ENCODE assay signal across 8 cellular contexts in genomic region chr21:34889287-34889536, GRCh38.
A peak's percentile ranks its signal among the peaks of the same experiment; 100 is the strongest.
DNase-seq lines count a peak whose midpoint lies in the region; ATAC-seq and TF ChIP-seq lines count a peak whose summit lies in the region.

No MANE protein-coding gene starts in this region.

- H3K4me1 Mint-ChIP-seq in activated naive CD4-positive, alpha-beta T cell treated with anti-CD3 and anti-CD28 coated beads, Interleukin-2, amount 10 ng/mL, durations not matched to agents 7 days and 5 days: peaks cover 55% of the 10 kb centered on the region

- DNase-seq in OCI-M1 (lab: John Stamatoyannopoulos, UW) (peak; percentile 89), left ventricle myocardium inferior (peak; percentile 46), sciatic nerve (ENCODE audit: low spot score) (peak; percentile 76), GM13977 (ENCODE audit: low spot score) (no peak), nucleus accumbens (lab: John Stamatoyannopoulos, UW) (no peak)
- DNase-seq in activated naive CD4-positive, alpha-beta T cell treated with anti-CD3 and anti-CD28 coated beads, Interleukin-2, amount 10 ng/mL, durations not matched to agents 7 days and 5 days: no peak

- H3K4me1 ChIP-seq in left ventricle myocardium inferior: peaks cover 57% of the 10 kb centered on the region

- peak overlapping the region; percentile 95 for H3K27ac Mint-ChIP-seq in activated naive CD4-positive, alpha-beta T cell treated with anti-CD3 and anti-CD28 coated beads, Interleukin-2, amount 10 ng/mL, durations not matched to agents 7 days and 5 days

- H3K36me3 Mint-ChIP-seq in activated naive CD4-positive, alpha-beta T cell treated with anti-CD3 and anti-CD28 coated beads, Interleukin-2, amount 10 ng/mL, durations not matched to agents 7 days and 5 days: peaks cover 5% of the 10 kb centered on the region

- H3K27me3 ChIP-seq in left ventricle myocardium inferior (ENCODE audit: low read depth): peaks cover 92% of the 10 kb centered on the region

- peak overlapping the region; percentile 87 for H3K27ac ChIP-seq in left ventricle myocardium inferior (replicated peaks)

- ATAC-seq in HG02973 (IDR thresholded peaks at IDR 0.05; ENCODE audit: unreplicated experiment): peak; percentile 14
- ATAC-seq in sciatic nerve: no peak

- H3K9me3 ChIP-seq in left ventricle myocardium inferior (replicated peaks): no peaks in the 10 kb centered on the region

- in situ Hi-C loops in GM13977 (cut with MboI; ENCODE audit: low pct_unique_long_range_greater_than_20kb, low sequenced_read_pairs, unreplicated experiment): loop anchor here (25.0 kb wide), 2 partner anchors 202 to 323 kb away; no protein-coding TSS in a partner anchor

- no peaks in the 10 kb centered on the region for H3K36me3 ChIP-seq in left ventricle myocardium inferior

- H3K4me3 ChIP-seq in GM08714 (ENCODE audit: low read length) (peak overlapping the region; percentile 77; the same call in 1 of the 2 replicates), left ventricle myocardium inferior (peak overlapping the region; percentile 75)

- CTCF ChIA-PET in activated naive CD4-positive, alpha-beta T cell treated with anti-CD3 and anti-CD28 coated beads, Interleukin-2, amount 10 ng/mL, durations not matched to agents 7 days and 5 days (lab: Charles Lee): interaction anchor here (0.8 to 2.7 kb wide), 18 partner anchors 12 to 950 kb away, joined by 3 to 27 read pairs (median 6); partner anchors contain the start of gene RUNX1

- peak overlapping the region; percentile 85 for H3K4me3 Mint-ChIP-seq in activated naive CD4-positive, alpha-beta T cell treated with anti-CD3 and anti-CD28 coated beads, Interleukin-2, amount 10 ng/mL, durations not matched to agents 7 days and 5 days

- peaks cover 13% of the 10 kb centered on the region for H3K27me3 Mint-ChIP-seq in activated naive CD4-positive, alpha-beta T cell treated with anti-CD3 and anti-CD28 coated beads, Interleukin-2, amount 10 ng/mL, durations not matched to agents 7 days and 5 days

- intact Hi-C loops in left ventricle myocardium inferior (cut with micrococcal nuclease) (no loop called here), sciatic nerve (cut with DNase I) (no loop called here)

- TF ChIP-seq CTCF in left ventricle myocardium inferior (IDR thresholded peaks at IDR 0.05; ENCODE audit: borderline replicate concordance) (no peak), GM13977 (IDR thresholded peaks at IDR 0.05; ENCODE audit: extremely low read depth, insufficient read depth, missing control alignments) (no peak)

- no peaks in the 10 kb centered on the region for H3K9me3 Mint-ChIP-seq in activated naive CD4-positive, alpha-beta T cell treated with anti-CD3 and anti-CD28 coated beads, Interleukin-2, amount 10 ng/mL, durations not matched to agents 7 days and 5 days

Comparison
In these comparisons a context has a peak if more than half of its experiments do, and no peak if none do; other contexts are left out.
1. DNase-seq: peak in OCI-M1 (single experiment), left ventricle myocardium inferior (single experiment) and sciatic nerve (single experiment); none in activated naive CD4-positive, alpha-beta T cell treated with anti-CD3 and anti-CD28 coated beads, Interleukin-2, amount 10 ng/mL, durations not matched to agents 7 days and 5 days (single experiment), GM13977 (single experiment) and nucleus accumbens (0 of 56).